Comparison of ENCODE assay signal across 18 cellular contexts in genomic region chr12:53603804-53604203, GRCh38. TPM values are rescaled to one million over a fixed set of nuclear protein-coding genes. Genes with fewer than 3 reads are reported as not detected.
DNase-seq lines count a peak whose midpoint lies in the region; ATAC-seq, FAIRE-seq and TF ChIP-seq lines count a peak whose summit lies in the region.
"Had no signal": no experiment of that assay in that cellular context is flagged by ENCODE, and none has a peak within 500 bp of the region (broad histone marks: within the 10 kb centered on the region; RNA-seq: fewer than 3 reads in every experiment).

No MANE protein-coding gene starts in this region.

- CTCF ChIA-PET in A549 (lab: Yijun Ruan, JAX): interaction anchor here (1.1 kb wide), 1 partner anchor 81 kb away, joined by 3 read pairs; no protein-coding TSS in a partner anchor

- H2AFZ ChIP-seq in GM23338 (no peak overlapping the region), trophoblast cell (ENCODE audit: insufficient read depth, low read length, poor library complexity) (no peak overlapping the region)
- H2AFZ ChIP-seq: hepatocyte had no signal

- H3K4me3 ChIP-seq in A549 (no peak overlapping the region), GM23338 (no peak overlapping the region), trophoblast cell (ENCODE audit: low read depth, low read length) (no peak overlapping the region)
- H3K4me3 ChIP-seq: adrenal gland, colonic mucosa, hepatocyte, right atrium auricular region had no signal

- no peaks in the 10 kb centered on the region for H3K79me2 ChIP-seq in GM23338 (replicated peaks; ENCODE audit: insufficient read depth)
- H3K79me2 ChIP-seq in trophoblast cell (ENCODE audit: control insufficient read depth, insufficient read depth, low read length, poor library complexity): no peaks in the 10 kb centered on the region

- DNase-seq in A549 (ENCODE audit: low read depth in 1 of 2, low spot score in 1 of 2) (no peak), GM23338 (ENCODE audit: low spot score) (no peak), medulla oblongata (ENCODE audit: extremely low spot score) (peak; percentile 69), trophoblast cell (no peak), AML-193 (lab: John Stamatoyannopoulos, UW) (no peak)
- no peak for DNase-seq in activated CD4-positive, CD25-positive, alpha-beta regulatory T cell (lab: John Stamatoyannopoulos, UW)
- DNase-seq: activated CD8-positive, alpha-beta T cell treated with anti-CD3 and anti-CD28 coated beads, Interleukin-2, amount 10 ng/mL, durations not matched to agents 7 days and 5 days; adrenal gland; colonic mucosa; DMS153 had no signal

- H3K9me3 Mint-ChIP-seq in GM23338: no peaks in the 10 kb centered on the region
- H3K9me3 Mint-ChIP-seq in brain: no peaks in the 10 kb centered on the region
- H3K9me3 Mint-ChIP-seq: activated T-helper 2 cell treated with anti-CD3 and anti-CD28 coated beads, Interferon-gamma antibody, Interleukin-2, Interleukin-4, amounts not matched to agents 10 μg/mL and 5 μg/mL and 100 μg/mL, durations not matched to agents 14 hours and 24 hours and 36 hours had no signal

- H3K27me3 Mint-ChIP-seq in GM23338 (ENCODE audit: insufficient read depth, low read depth, poor library complexity): peaks cover 7% of the 10 kb centered on the region
- no peaks in the 10 kb centered on the region for H3K27me3 Mint-ChIP-seq in brain

- no peak overlapping the region for H3K4ac ChIP-seq in trophoblast cell (ENCODE audit: low read depth, low read length)

- H3K36me3 ChIP-seq in GM23338 (ENCODE audit: insufficient read depth) (no peaks in the 10 kb centered on the region), trophoblast cell (ENCODE audit: control insufficient read depth in 1 of 2, insufficient read depth in 2 of 2, low read length in 2 of 2) (no peaks in the 10 kb centered on the region)
- H3K36me3 ChIP-seq: adrenal gland, colonic mucosa, right atrium auricular region had no signal

- POLR2A ChIA-PET in A549 (lab: Yijun Ruan, JAX): no interaction called here

- H3K4me2 ChIP-seq in A549 (no peak overlapping the region), GM23338 (no peak overlapping the region), trophoblast cell (ENCODE audit: low read length) (no peak overlapping the region)
- H3K4me2 ChIP-seq: hepatocyte had no signal

- H3K9ac ChIP-seq in trophoblast cell (ENCODE audit: low read length): no peak overlapping the region

- H2BK120ac ChIP-seq in trophoblast cell (ENCODE audit: insufficient read depth, low read length, poor library complexity): no peak overlapping the region

- H3K36me3 Mint-ChIP-seq in GM23338 (ENCODE audit: low read depth): no peaks in the 10 kb centered on the region
- H3K36me3 Mint-ChIP-seq in brain: peaks cover 14% of the 10 kb centered on the region

- ATAC-seq in A549 (no peak), GM23338 (no peak), GM21367 (IDR thresholded peaks at IDR 0.05; ENCODE audit: unreplicated experiment) (no peak)
- ATAC-seq: activated CD8-positive, alpha-beta T cell treated with anti-CD3 and anti-CD28 coated beads, Interleukin-2, amount 10 ng/mL, durations not matched to agents 7 days and 5 days; HepG2; left lobe of liver had no signal

- no peak overlapping the region for H4K12ac ChIP-seq in trophoblast cell (ENCODE audit: low read depth, low read length)

- no peak overlapping the region for H3K23ac ChIP-seq in trophoblast cell (ENCODE audit: low read length)

- H3K9me2 ChIP-seq in GM23338 (ENCODE audit: insufficient read depth): no peaks in the 10 kb centered on the region

- no peak overlapping the region for H3K27ac ChIP-seq in A549
- H3K27ac ChIP-seq in GM23338 (ENCODE audit: low read depth): peak overlapping the region; percentile 47; the same call in 1 of the 2 replicates
- no peak overlapping the region for H3K27ac ChIP-seq in trophoblast cell (ENCODE audit: low read depth, low read length)
- H3K27ac ChIP-seq: colonic mucosa, hepatocyte, right atrium auricular region had no signal

- TF ChIP-seq EP300 in A549 (IDR thresholded peaks at IDR 0.05): no peak

- H3K4me3 Mint-ChIP-seq in GM23338: no peak overlapping the region
- H3K4me3 Mint-ChIP-seq in brain: peak overlapping the region in 3 of 5 experiments; percentile 21 to 76 (median 65)
- H3K4me3 Mint-ChIP-seq: activated CD8-positive, alpha-beta T cell treated with anti-CD3 and anti-CD28 coated beads, Interleukin-2, amount 10 ng/mL, durations not matched to agents 7 days and 5 days had no signal

- no peaks in the 10 kb centered on the region for H3K27me3 ChIP-seq in GM23338 (ENCODE audit: insufficient read depth)
- no peaks in the 10 kb centered on the region for H3K27me3 ChIP-seq in trophoblast cell (ENCODE audit: insufficient read depth, low read length)
- H3K27me3 ChIP-seq: adrenal gland, colonic mucosa, hepatocyte, right atrium auricular region had no signal

- H3K9me3 ChIP-seq in A549: no peaks in the 10 kb centered on the region
- no peaks in the 10 kb centered on the region for H3K9me3 ChIP-seq in trophoblast cell (ENCODE audit: insufficient read depth, low read depth, low read length)
- H3K9me3 ChIP-seq: adrenal gland, colonic mucosa, right atrium auricular region had no signal

- H3K4me1 Mint-ChIP-seq in GM23338 (peaks cover 31% of the 10 kb centered on the region), brain (peaks cover 56% of the 10 kb centered on the region)

- no peak overlapping the region for H4K91ac ChIP-seq in trophoblast cell (ENCODE audit: low read depth, low read length)

- no peak overlapping the region for H3K18ac ChIP-seq in trophoblast cell (ENCODE audit: low read length)

- H3K4me1 ChIP-seq in A549: no peaks in the 10 kb centered on the region
- peaks cover 30% of the 10 kb centered on the region for H3K4me1 ChIP-seq in GM23338 (ENCODE audit: insufficient read depth)
- H3K4me1 ChIP-seq in trophoblast cell (ENCODE audit: control insufficient read depth in 1 of 2, insufficient read depth in 2 of 2, low read length in 2 of 2): no peaks in the 10 kb centered on the region
- H3K4me1 ChIP-seq: colonic mucosa had no signal

- H2AK5ac ChIP-seq in trophoblast cell (ENCODE audit: low read length): no peak overlapping the region

- H3K79me1 ChIP-seq in trophoblast cell (ENCODE audit: low read length): no peaks in the 10 kb centered on the region

- H2BK12ac ChIP-seq in trophoblast cell (ENCODE audit: low read length): no peak overlapping the region

- no peaks in the 10 kb centered on the region for H4K20me1 ChIP-seq in GM23338 (replicated peaks; ENCODE audit: insufficient read depth)

- H3K14ac ChIP-seq in trophoblast cell (ENCODE audit: low read length): no peak overlapping the region

- peak; percentile 7 for FAIRE-seq in A549 (lab: Jason Lieb, UNC)
- FAIRE-seq: H1, HepG2 had no signal

- no peak overlapping the region for H4K8ac ChIP-seq in trophoblast cell (ENCODE audit: low read depth, low read length)

- no peak overlapping the region for H2BK5ac ChIP-seq in trophoblast cell (ENCODE audit: low read depth, low read length, poor library complexity)

- no peak for TF ChIP-seq POLR2A in A549 (IDR thresholded peaks at IDR 0.05; ENCODE audit: low read length)

- no peak for TF ChIP-seq RAD21 in A549 (conservative IDR thresholded peaks at IDR 0.05 in 1 of 2, IDR thresholded peaks at IDR 0.05 in 1 of 2)

- TF ChIP-seq CTCF in A549 (IDR thresholded peaks at IDR 0.05) (no peak), GM23338 (conservative IDR thresholded peaks at IDR 0.05; ENCODE audit: low read depth in 2 of 2) (no peak), brain (conservative IDR thresholded peaks at IDR 0.05) (no peak)

- H3K27ac Mint-ChIP-seq in GM23338 (peak overlapping the region; percentile 78), brain (peak overlapping the region in 4 of 5 experiments; percentile 59 to 92 (median 83))
- H3K27ac Mint-ChIP-seq: activated CD8-positive, alpha-beta T cell treated with anti-CD3 and anti-CD28 coated beads, Interleukin-2, amount 10 ng/mL, durations not matched to agents 7 days and 5 days; activated T-helper 2 cell treated with anti-CD3 and anti-CD28 coated beads, Interferon-gamma antibody, Interleukin-2, Interleukin-4, amounts not matched to agents 10 μg/mL and 5 μg/mL and 100 μg/mL, durations not matched to agents 14 hours and 24 hours and 36 hours had no signal

- H3F3A ChIP-seq in GM23338 (replicated peaks; ENCODE audit: low read depth): no peaks in the 10 kb centered on the region

TF ChIP-seq in A549, 52 proteins besides CTCF, POLR2A, EP300 and RAD21:
- TF ChIP-seq FOSB (CRISPR knock-in tag; IDR thresholded peaks at IDR 0.05) (no peak), TP53 (CRISPR knock-in tag; IDR thresholded peaks at IDR 0.05) (no peak), RCOR1 (IDR thresholded peaks at IDR 0.05; ENCODE audit: low read depth, low read length) (no peak)

TF ChIP-seq in GM23338, 12 proteins besides CTCF, POLR2A, EP300 and RAD21 (continues in another document):
- TF ChIP-seq NANOG (IDR thresholded peaks at IDR 0.05; ENCODE audit: borderline replicate concordance) (no peak), POLR2AphosphoS5 (IDR thresholded peaks at IDR 0.05; ENCODE audit: low read depth) (no peak), ETS1 (IDR thresholded peaks at IDR 0.05) (no peak), EZH2phosphoT487 (IDR thresholded peaks at IDR 0.05; ENCODE audit: unreplicated experiment) (no peak)

RNA-seq across cellular contexts. Expression of gene ATF7, which starts 22.4 kb away (rescaled TPM):
- polyA plus RNA-seq in A549 (2011; rRNA removed): 38.7 and 38.9 TPM in 2 replicates
- 13.3 and 13.9 TPM in 2 replicates for polyA plus RNA-seq in A549 (2012; cell fraction: cytosol; rRNA removed)
- 15.2 and 21.6 TPM in 2 replicates for polyA plus RNA-seq in A549 (2012; cell fraction: nucleus; rRNA removed)
- 22.9 to 23.3 TPM (median 23.0 TPM) in 3 replicates for polyA plus RNA-seq in A549 (2017; fragmentation: RNase III; extraction: RNeasy Plus Mini Kit Qiagen cat#74134 plus additional on column Dnase treatment)
- 38.8 and 40.4 TPM in 2 replicates for polyA minus RNA-seq in A549 (2011; rRNA and poly(A)+ RNA removed)
- 13.2 and 13.9 TPM in 2 replicates for total RNA-seq in GM23338 (2014; rRNA removed; shearing (Covaris generic))
- polyA plus RNA-seq in GM23338 (2016; fragmentation: Nextera tagmentation; extraction: Ambion mirVana): 16.3 and 16.6 TPM in 2 replicates
- 36.2 TPM for polyA plus RNA-seq in brain (ENCODE audit: insufficient read depth, low read depth, low replicate concordance)
- 15.4 and 15.8 TPM in 2 replicates for polyA plus RNA-seq in trophoblast cell (2013)
